1 cellular context compared by ENCODE assay signal in the genomic region with DNA sequence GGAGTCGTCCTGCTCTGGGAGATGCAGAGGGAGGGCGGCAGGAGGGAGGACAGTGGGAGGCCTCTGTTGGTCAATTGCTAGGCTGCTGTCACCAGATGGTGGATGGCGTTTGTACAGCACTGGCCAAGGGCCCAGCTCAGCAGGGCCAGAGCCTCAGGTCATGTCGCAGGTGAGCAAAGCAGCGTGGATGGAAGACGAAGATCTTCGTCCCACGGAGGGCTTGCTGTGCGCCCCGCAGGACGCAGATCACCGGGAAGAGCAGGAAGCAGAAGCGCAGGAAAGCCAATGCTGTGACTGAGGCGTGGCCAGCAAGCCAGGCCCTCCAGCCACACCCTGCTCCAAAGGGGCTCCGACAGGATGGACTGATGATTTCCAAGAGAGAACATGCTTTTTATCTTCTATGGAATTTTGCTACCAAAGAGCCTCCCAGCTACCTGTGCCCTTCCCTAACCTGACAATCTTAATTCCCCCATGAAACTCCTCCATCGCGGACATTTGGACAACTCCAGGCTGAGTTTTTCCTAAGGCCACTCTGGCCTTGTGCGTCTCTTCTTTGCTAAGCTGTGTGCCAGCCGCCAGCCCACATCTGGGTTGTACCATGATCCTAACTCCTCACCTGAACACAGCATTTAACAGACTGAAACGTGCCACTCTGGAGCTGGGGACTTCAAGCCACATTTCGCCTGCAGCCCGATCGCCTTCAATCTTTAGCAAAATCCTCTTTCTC.
TF ChIP-seq lines count a peak whose summit lies in the region.

No MANE protein-coding gene starts in this region.

TF ChIP-seq in K562, 482 proteins besides CTCF, POLR2A, EP300 and RAD21 (continued from another document):
- TF ChIP-seq, protein P1, sequence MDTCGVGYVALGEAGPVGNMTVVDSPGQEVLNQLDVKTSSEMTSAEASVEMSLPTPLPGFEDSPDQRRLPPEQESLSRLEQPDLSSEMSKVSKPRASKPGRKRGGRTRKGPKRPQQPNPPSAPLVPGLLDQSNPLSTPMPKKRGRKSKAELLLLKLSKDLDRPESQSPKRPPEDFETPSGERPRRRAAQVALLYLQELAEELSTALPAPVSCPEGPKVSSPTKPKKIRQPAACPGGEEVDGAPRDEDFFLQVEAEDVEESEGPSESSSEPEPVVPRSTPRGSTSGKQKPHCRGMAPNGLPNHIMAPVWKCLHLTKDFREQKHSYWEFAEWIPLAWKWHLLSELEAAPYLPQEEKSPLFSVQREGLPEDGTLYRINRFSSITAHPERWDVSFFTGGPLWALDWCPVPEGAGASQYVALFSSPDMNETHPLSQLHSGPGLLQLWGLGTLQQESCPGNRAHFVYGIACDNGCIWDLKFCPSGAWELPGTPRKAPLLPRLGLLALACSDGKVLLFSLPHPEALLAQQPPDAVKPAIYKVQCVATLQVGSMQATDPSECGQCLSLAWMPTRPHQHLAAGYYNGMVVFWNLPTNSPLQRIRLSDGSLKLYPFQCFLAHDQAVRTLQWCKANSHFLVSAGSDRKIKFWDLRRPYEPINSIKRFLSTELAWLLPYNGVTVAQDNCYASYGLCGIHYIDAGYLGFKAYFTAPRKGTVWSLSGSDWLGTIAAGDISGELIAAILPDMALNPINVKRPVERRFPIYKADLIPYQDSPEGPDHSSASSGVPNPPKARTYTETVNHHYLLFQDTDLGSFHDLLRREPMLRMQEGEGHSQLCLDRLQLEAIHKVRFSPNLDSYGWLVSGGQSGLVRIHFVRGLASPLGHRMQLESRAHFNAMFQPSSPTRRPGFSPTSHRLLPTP (IDR thresholded peaks at IDR 0.05; ENCODE audit: borderline replicate concordance, extremely low read depth, insufficient read length) = no peak
- TF ChIP-seq, protein P2, sequence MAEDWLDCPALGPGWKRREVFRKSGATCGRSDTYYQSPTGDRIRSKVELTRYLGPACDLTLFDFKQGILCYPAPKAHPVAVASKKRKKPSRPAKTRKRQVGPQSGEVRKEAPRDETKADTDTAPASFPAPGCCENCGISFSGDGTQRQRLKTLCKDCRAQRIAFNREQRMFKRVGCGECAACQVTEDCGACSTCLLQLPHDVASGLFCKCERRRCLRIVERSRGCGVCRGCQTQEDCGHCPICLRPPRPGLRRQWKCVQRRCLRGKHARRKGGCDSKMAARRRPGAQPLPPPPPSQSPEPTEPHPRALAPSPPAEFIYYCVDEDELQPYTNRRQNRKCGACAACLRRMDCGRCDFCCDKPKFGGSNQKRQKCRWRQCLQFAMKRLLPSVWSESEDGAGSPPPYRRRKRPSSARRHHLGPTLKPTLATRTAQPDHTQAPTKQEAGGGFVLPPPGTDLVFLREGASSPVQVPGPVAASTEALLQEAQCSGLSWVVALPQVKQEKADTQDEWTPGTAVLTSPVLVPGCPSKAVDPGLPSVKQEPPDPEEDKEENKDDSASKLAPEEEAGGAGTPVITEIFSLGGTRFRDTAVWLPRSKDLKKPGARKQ (CRISPR knock-in tag; IDR thresholded peaks at IDR 0.05) = no peak
- no peak for TF ChIP-seq IFI16 (CRISPR knock-in tag; IDR thresholded peaks at IDR 0.05)
- TF ChIP-seq NFRKB (IDR thresholded peaks at IDR 0.05; ENCODE audit: low read depth) = no peak
- TF ChIP-seq CEBPG (CRISPR knock-in tag; IDR thresholded peaks at IDR 0.05) = no peak
- TF ChIP-seq CEBPG (tag; conservative IDR thresholded peaks at IDR 0.05 in 1 of 2, IDR thresholded peaks at IDR 0.05 in 1 of 2) = no peak
- TF ChIP-seq, protein P3, sequence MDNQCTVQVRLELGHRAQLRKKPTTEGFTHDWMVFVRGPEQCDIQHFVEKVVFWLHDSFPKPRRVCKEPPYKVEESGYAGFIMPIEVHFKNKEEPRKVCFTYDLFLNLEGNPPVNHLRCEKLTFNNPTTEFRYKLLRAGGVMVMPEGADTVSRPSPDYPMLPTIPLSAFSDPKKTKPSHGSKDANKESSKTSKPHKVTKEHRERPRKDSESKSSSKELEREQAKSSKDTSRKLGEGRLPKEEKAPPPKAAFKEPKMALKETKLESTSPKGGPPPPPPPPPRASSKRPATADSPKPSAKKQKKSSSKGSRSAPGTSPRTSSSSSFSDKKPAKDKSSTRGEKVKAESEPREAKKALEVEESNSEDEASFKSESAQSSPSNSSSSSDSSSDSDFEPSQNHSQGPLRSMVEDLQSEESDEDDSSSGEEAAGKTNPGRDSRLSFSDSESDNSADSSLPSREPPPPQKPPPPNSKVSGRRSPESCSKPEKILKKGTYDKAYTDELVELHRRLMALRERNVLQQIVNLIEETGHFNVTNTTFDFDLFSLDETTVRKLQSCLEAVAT (IDR thresholded peaks at IDR 0.05) = no peak
- TF ChIP-seq, protein P4, sequence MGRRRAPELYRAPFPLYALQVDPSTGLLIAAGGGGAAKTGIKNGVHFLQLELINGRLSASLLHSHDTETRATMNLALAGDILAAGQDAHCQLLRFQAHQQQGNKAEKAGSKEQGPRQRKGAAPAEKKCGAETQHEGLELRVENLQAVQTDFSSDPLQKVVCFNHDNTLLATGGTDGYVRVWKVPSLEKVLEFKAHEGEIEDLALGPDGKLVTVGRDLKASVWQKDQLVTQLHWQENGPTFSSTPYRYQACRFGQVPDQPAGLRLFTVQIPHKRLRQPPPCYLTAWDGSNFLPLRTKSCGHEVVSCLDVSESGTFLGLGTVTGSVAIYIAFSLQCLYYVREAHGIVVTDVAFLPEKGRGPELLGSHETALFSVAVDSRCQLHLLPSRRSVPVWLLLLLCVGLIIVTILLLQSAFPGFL (CRISPR knock-in tag; IDR thresholded peaks at IDR 0.05) = no peak
- TF ChIP-seq HDGF (IDR thresholded peaks at IDR 0.05) = no peak
- TF ChIP-seq RBFOX2 (IDR thresholded peaks at IDR 0.05; ENCODE audit: low read depth, low read length) = no peak
- TF ChIP-seq, protein P5, sequence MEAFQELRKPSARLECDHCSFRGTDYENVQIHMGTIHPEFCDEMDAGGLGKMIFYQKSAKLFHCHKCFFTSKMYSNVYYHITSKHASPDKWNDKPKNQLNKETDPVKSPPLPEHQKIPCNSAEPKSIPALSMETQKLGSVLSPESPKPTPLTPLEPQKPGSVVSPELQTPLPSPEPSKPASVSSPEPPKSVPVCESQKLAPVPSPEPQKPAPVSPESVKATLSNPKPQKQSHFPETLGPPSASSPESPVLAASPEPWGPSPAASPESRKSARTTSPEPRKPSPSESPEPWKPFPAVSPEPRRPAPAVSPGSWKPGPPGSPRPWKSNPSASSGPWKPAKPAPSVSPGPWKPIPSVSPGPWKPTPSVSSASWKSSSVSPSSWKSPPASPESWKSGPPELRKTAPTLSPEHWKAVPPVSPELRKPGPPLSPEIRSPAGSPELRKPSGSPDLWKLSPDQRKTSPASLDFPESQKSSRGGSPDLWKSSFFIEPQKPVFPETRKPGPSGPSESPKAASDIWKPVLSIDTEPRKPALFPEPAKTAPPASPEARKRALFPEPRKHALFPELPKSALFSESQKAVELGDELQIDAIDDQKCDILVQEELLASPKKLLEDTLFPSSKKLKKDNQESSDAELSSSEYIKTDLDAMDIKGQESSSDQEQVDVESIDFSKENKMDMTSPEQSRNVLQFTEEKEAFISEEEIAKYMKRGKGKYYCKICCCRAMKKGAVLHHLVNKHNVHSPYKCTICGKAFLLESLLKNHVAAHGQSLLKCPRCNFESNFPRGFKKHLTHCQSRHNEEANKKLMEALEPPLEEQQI (IDR thresholded peaks at IDR 0.05) = no peak
- TF ChIP-seq, protein P6, sequence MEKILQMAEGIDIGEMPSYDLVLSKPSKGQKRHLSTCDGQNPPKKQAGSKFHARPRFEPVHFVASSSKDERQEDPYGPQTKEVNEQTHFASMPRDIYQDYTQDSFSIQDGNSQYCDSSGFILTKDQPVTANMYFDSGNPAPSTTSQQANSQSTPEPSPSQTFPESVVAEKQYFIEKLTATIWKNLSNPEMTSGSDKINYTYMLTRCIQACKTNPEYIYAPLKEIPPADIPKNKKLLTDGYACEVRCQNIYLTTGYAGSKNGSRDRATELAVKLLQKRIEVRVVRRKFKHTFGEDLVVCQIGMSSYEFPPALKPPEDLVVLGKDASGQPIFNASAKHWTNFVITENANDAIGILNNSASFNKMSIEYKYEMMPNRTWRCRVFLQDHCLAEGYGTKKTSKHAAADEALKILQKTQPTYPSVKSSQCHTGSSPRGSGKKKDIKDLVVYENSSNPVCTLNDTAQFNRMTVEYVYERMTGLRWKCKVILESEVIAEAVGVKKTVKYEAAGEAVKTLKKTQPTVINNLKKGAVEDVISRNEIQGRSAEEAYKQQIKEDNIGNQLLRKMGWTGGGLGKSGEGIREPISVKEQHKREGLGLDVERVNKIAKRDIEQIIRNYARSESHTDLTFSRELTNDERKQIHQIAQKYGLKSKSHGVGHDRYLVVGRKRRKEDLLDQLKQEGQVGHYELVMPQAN (IDR thresholded peaks at IDR 0.05; ENCODE audit: borderline replicate concordance) = no peak
- TF ChIP-seq, protein P7, sequence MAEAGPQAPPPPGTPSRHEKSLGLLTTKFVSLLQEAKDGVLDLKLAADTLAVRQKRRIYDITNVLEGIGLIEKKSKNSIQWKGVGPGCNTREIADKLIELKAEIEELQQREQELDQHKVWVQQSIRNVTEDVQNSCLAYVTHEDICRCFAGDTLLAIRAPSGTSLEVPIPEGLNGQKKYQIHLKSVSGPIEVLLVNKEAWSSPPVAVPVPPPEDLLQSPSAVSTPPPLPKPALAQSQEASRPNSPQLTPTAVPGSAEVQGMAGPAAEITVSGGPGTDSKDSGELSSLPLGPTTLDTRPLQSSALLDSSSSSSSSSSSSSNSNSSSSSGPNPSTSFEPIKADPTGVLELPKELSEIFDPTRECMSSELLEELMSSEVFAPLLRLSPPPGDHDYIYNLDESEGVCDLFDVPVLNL (CRISPR knock-in tag; IDR thresholded peaks at IDR 0.05; ENCODE audit: low read depth) = no peak
- TF ChIP-seq, protein P8, sequence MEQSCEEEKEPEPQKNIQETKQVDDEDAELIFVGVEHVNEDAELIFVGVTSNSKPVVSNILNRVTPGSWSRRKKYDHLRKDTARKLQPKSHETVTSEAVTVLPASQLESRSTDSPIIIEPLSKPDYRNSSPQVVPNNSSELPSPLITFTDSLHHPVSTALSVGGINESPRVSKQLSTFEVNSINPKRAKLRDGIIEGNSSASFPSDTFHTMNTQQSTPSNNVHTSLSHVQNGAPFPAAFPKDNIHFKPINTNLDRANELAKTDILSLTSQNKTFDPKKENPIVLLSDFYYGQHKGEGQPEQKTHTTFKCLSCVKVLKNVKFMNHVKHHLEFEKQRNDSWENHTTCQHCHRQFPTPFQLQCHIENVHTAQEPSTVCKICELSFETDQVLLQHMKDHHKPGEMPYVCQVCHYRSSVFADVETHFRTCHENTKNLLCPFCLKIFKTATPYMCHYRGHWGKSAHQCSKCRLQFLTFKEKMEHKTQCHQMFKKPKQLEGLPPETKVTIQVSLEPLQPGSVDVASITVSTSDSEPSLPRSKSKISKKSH (CRISPR knock-in tag; IDR thresholded peaks at IDR 0.05) = no peak
- TF ChIP-seq, protein P9, sequence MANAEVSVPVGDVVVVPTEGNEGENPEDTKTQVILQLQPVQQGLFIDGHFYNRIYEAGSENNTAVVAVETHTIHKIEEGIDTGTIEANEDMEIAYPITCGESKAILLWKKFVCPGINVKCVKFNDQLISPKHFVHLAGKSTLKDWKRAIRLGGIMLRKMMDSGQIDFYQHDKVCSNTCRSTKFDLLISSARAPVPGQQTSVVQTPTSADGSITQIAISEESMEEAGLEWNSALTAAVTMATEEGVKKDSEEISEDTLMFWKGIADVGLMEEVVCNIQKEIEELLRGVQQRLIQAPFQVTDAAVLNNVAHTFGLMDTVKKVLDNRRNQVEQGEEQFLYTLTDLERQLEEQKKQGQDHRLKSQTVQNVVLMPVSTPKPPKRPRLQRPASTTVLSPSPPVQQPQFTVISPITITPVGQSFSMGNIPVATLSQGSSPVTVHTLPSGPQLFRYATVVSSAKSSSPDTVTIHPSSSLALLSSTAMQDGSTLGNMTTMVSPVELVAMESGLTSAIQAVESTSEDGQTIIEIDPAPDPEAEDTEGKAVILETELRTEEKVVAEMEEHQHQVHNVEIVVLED (CRISPR knock-in tag; IDR thresholded peaks at IDR 0.05) = no peak
- TF ChIP-seq ZKSCAN3 (CRISPR knock-in tag; IDR thresholded peaks at IDR 0.05) = no peak
